ENCODE assay signal across 8 cellular contexts in genomic region chr16:25257956-25258855, GRCh38. TPM values are rescaled to one million over a fixed set of nuclear protein-coding genes. Genes with fewer than 3 reads are reported as not detected.
DNase-seq lines count a peak whose midpoint lies in the region; ATAC-seq and TF ChIP-seq lines count a peak whose summit lies in the region.

No MANE protein-coding gene starts in this region.

- H3K4me3 ChIP-seq in neutrophil (ENCODE audit: low read depth in 1 of 2, low read length in 1 of 2), result peak overlapping the region; percentile 71 to 86

- peak overlapping the region; percentile 96 for H3K27ac ChIP-seq in RWPE1
- H3K27ac ChIP-seq in foreskin keratinocyte, result peak overlapping the region; percentile 94
- peak overlapping the region; percentile 96 for H3K27ac ChIP-seq in neutrophil

- H3K9me3 ChIP-seq in neutrophil, result no peaks in the 10 kb centered on the region

- DNase-seq in ELF-1 (ENCODE audit: low read depth, low spot score) (peak; percentile 91), GOT3 (lab: John Stamatoyannopoulos, UW) (peak; percentile 79), LHCN-M2 (ENCODE audit: low read depth) (peak; percentile 75), RWPE1 (ENCODE audit: low spot score) (peak; percentile 69), activated gamma-delta T cell treated with Interleukin-2 at 50 U/mL for 16 hours (peak; percentile 61), foreskin keratinocyte (peak; percentile 59 to 86), superior temporal gyrus (ENCODE audit: extremely low spot score) (peak; percentile 76)

- H3K27me3 ChIP-seq in foreskin keratinocyte (no peaks in the 10 kb centered on the region), neutrophil (no peaks in the 10 kb centered on the region)

- CTCF ChIA-PET in RWPE1 (lab: Yijun Ruan, JAX), result interaction anchor here (0.7 kb wide), 1 partner anchor 219 kb away, joined by 3 read pairs; no protein-coding TSS in a partner anchor

- POLR2A ChIA-PET in RWPE1 (lab: Yijun Ruan, JAX; ENCODE audit: low non-redundant PET), result no interaction called here

- peak; percentile 66 for ATAC-seq in foreskin keratinocyte

- TF ChIP-seq CTCF in RWPE1 (conservative IDR thresholded peaks at IDR 0.05; ENCODE audit: low read depth), result no peak
- TF ChIP-seq CTCF in foreskin keratinocyte (conservative IDR thresholded peaks at IDR 0.05), result no peak
- TF ChIP-seq CTCF in neutrophil (IDR thresholded peaks at IDR 0.05), result no peak

- no peaks in the 10 kb centered on the region for H3K4me1 ChIP-seq in foreskin keratinocyte
- peaks cover 22 to 24% of the 10 kb centered on the region in 2 experiments for H3K4me1 ChIP-seq in neutrophil (ENCODE audit: control insufficient read depth in 1 of 2, insufficient read depth in 1 of 2, low read depth in 1 of 2, low read length in 1 of 2)

- peaks cover 8% of the 10 kb centered on the region for H3K36me3 ChIP-seq in neutrophil

RNA-seq across cellular contexts. Expression of gene ZKSCAN2, which starts 0.6 kb away (rescaled TPM):
- total RNA-seq in LHCN-M2 (2014; rRNA removed) (2.8 and 4.1 TPM in 2 replicates), foreskin keratinocyte (3.5 and 3.8 TPM in 2 replicates)
- polyA plus RNA-seq in LHCN-M2 (2012), result 1.4 TPM
- 0.78 and 0.84 TPM in 2 replicates for polyA plus RNA-seq in foreskin keratinocyte

RNA-seq across cellular contexts. Expression of gene AQP8, which starts 41.5 kb away (rescaled TPM):
- not detected in 2 replicates for total RNA-seq in LHCN-M2 (2014; rRNA removed)
- not detected for polyA plus RNA-seq in LHCN-M2 (2012)
- total RNA-seq in foreskin keratinocyte, result not detected in 2 replicates
- polyA plus RNA-seq in foreskin keratinocyte, result not detected in 2 replicates

Comparison
In these comparisons a context has a peak if more than half of its experiments do, and no peak if none do; other contexts are left out.
1. Peak in every context shown above with its lines: DNase-seq, ATAC-seq, H3K4me3 ChIP-seq and H3K27ac ChIP-seq.